10 cellular contexts compared by ENCODE assay signal in genomic region chr18:35026407-35027061, GRCh38. TPM values are rescaled to one million over a fixed set of nuclear protein-coding genes. Genes with fewer than 3 reads are reported as not detected.
DNase-seq lines count a peak whose midpoint lies in the region; ATAC-seq and TF ChIP-seq lines count a peak whose summit lies in the region.
"Had no signal": no experiment of that assay in that cellular context is flagged by ENCODE, and none has a peak within 500 bp of the region (broad histone marks: within the 10 kb centered on the region; RNA-seq: fewer than 3 reads in every experiment).

No MANE protein-coding gene starts in this region.

- no peak for TF ChIP-seq POLR2A in stomach (IDR thresholded peaks at IDR 0.05)

- WGBS in H9 (ENCODE audit: extremely low coverage, insufficient read length, low lambda C conversion rate), result no CpG with 5 or more reads among the region's 5 CpGs
- WGBS in stomach, 5 donors, result 88 to 92% (median 90%) methylated on average over 5 of the region's 5 CpGs

- no peak overlapping the region for H4K5ac ChIP-seq in H9 (ENCODE audit: insufficient read length, low read depth, low read length)

- no peak overlapping the region for H2BK20ac ChIP-seq in H9 (ENCODE audit: low read depth, low read length, poor library complexity, severe bottlenecking)

- intact Hi-C loops in stomach (cut with DNase I; ENCODE audit: low total_unique reads), result no loop called here

- H3K4me3 Mint-ChIP-seq in H9, result no peak overlapping the region
- no peak overlapping the region for H3K4me3 Mint-ChIP-seq in WTC11
- peak overlapping the region in 1 of 8 donors; percentile 40 for H3K4me3 Mint-ChIP-seq in naive B cell

- H2BK15ac ChIP-seq in H9 (ENCODE audit: low read depth, low read length), result no peak overlapping the region

- no peak overlapping the region for H3K14ac ChIP-seq in H9 (ENCODE audit: insufficient read depth, low read length)

- no peak overlapping the region for H3K27ac ChIP-seq in H9 (ENCODE audit: insufficient read length, low read depth, low read length)
- peak overlapping the region in 1 of 5 donors; percentile 60 for H3K27ac ChIP-seq in stomach
- H3K27ac ChIP-seq: A549 had no signal

- TF ChIP-seq CTCF in H9 (conservative IDR thresholded peaks at IDR 0.05) (peak; percentile 56), WTC11 (IDR thresholded peaks at IDR 0.05) (no peak), stomach (IDR thresholded peaks at IDR 0.05) (no peak)

- no peak overlapping the region for H3K9ac ChIP-seq in H9 (ENCODE audit: extremely low read depth, insufficient read length, low read length)

- H3K4me1 ChIP-seq in H9 (ENCODE audit: insufficient read depth, low read length), result no peaks in the 10 kb centered on the region; the same call in 1 of the 2 replicates
- H3K4me1 ChIP-seq in stomach, result peaks cover 16 to 47% (median 31%) of the 10 kb centered on the region in 4 donors

- H3T11ph ChIP-seq in H9 (ENCODE audit: low read length), result no peak overlapping the region

- H3K79me2 ChIP-seq in H9 (ENCODE audit: insufficient read depth, low read length), result no peaks in the 10 kb centered on the region

- no peaks in the 10 kb centered on the region for H3K36me3 Mint-ChIP-seq in H9 (ENCODE audit: insufficient read depth in 1 of 3, low read depth in 3 of 3)
- H3K36me3 Mint-ChIP-seq in WTC11, result no peaks in the 10 kb centered on the region
- H3K36me3 Mint-ChIP-seq in naive B cell, result no peaks in the 10 kb centered on the region

- no peak overlapping the region for H3K56ac ChIP-seq in H9 (ENCODE audit: insufficient read length, low read depth, low read length)

- no peak overlapping the region for H3K4me3 ChIP-seq in stomach
- H3K4me3 ChIP-seq: A549 had no signal

- no peak overlapping the region for H3K4me2 ChIP-seq in H9 (ENCODE audit: insufficient read depth, insufficient read length, low read length)
- H3K4me2 ChIP-seq: A549 had no signal

- H3K36me3 ChIP-seq in stomach, result no peaks in the 10 kb centered on the region

- H3K27me3 Mint-ChIP-seq in H9 (ENCODE audit: low read depth) (no peaks in the 10 kb centered on the region; the same call in 1 of the 2 replicates), WTC11 (ENCODE audit: low read depth) (no peaks in the 10 kb centered on the region), naive B cell (no peaks in the 10 kb centered on the region)

- H2AK5ac ChIP-seq in H9 (ENCODE audit: insufficient read length, low read length), result no peak overlapping the region

- H2BK120ac ChIP-seq in H9 (ENCODE audit: low read depth, low read length, poor library complexity, severe bottlenecking), result no peak overlapping the region

- H2BK5ac ChIP-seq in H9 (ENCODE audit: insufficient read length, low read length), result no peak overlapping the region

- H2BK12ac ChIP-seq in H9 (ENCODE audit: insufficient read length, low read depth, low read length), result no peak overlapping the region

- H3K9me3 ChIP-seq in H9 (ENCODE audit: control insufficient read depth, low read depth, low read length) (no peaks in the 10 kb centered on the region), stomach (no peaks in the 10 kb centered on the region)
- H3K9me3 ChIP-seq: A549 had no signal

- no peak overlapping the region for H4K8ac ChIP-seq in H9 (replicated peaks; ENCODE audit: insufficient read length, low read depth, low read length)

- no peaks in the 10 kb centered on the region for H3K23me2 ChIP-seq in H9 (ENCODE audit: insufficient read length, low read depth, low read length, poor library complexity, severe bottlenecking)

- POLR2A ChIA-PET in WTC11 (lab: Charles Lee), result interaction anchor here (1.3 kb wide), 1 partner anchor 15 kb away, joined by 5 read pairs; the partner anchor contains the start of gene MAPRE2

- no peaks in the 10 kb centered on the region for H3K27me3 ChIP-seq in H9 (ENCODE audit: insufficient read depth, low read length)
- H3K27me3 ChIP-seq in stomach, result no peaks in the 10 kb centered on the region

- ATAC-seq in WTC11 (peak; percentile 90), naive B cell (ENCODE audit: low read depth in 2 of 2) (peak; percentile 57 to 63)
- ATAC-seq: A549 had no signal

- CTCF ChIA-PET in WTC11 (lab: Charles Lee), result interaction anchor here (0.6 to 3.3 kb wide), 20 partner anchors 10 to 329 kb away, joined by 3 to 42 read pairs (median 4); partner anchors contain the start of genes MAPRE2 and ZNF397

- H2AFZ ChIP-seq in H9 (ENCODE audit: low read length), result peak overlapping the region; percentile 9

- no peak overlapping the region for H4K91ac ChIP-seq in H9 (ENCODE audit: insufficient read length, low read depth, low read length)

- H3K23ac ChIP-seq in H9 (ENCODE audit: insufficient read length, low read depth, low read length), result no peak overlapping the region

- H3K79me1 ChIP-seq in H9 (ENCODE audit: insufficient read depth, low read depth, low read length, poor library complexity, severe bottlenecking), result no peaks in the 10 kb centered on the region

- peak overlapping the region; percentile 84 for H3K18ac ChIP-seq in H9 (ENCODE audit: insufficient read length, low read depth, low read length)

- H3K27ac Mint-ChIP-seq in H9 (no peak overlapping the region), WTC11 (no peak overlapping the region), naive B cell (peak overlapping the region in 3 of 6 donors; percentile 20 to 50 (median 36))

- no peak overlapping the region for H3K4ac ChIP-seq in H9 (ENCODE audit: low read depth, low read length)

- H3K9me3 Mint-ChIP-seq in H9 (no peaks in the 10 kb centered on the region), WTC11 (no peaks in the 10 kb centered on the region), naive B cell (no peaks in the 10 kb centered on the region)

- no peak for TF ChIP-seq EP300 in stomach (IDR thresholded peaks at IDR 0.05)

- H3K4me1 Mint-ChIP-seq in H9 (peaks cover 13% of the 10 kb centered on the region in 2 experiments), WTC11 (peaks cover 14% of the 10 kb centered on the region), naive B cell (peaks cover 17 to 31% (median 26%) of the 10 kb centered on the region in 3 donors)

- no peaks in the 10 kb centered on the region for H4K20me1 ChIP-seq in H9 (ENCODE audit: control insufficient read depth, insufficient read depth, insufficient read length)

- DNase-seq in DMS79 treated with DMSO at 0.1 percent for 48 hours (lab: John Stamatoyannopoulos, UW) (peak; percentile 49), DMS79 (lab: John Stamatoyannopoulos, UW) (no peak), H9 (peak; percentile 39), WTC11 (ENCODE audit: low spot score) (no peak), naive B cell (peak; percentile 41), dedifferentiated amniotic fluid mesenchymal stem cell (ENCODE audit: extremely low spot score) (no peak), stomach (no peak), SW480 (ENCODE audit: low spot score) (no peak)
- DNase-seq: stimulated activated CD4-positive, alpha-beta T cell treated with anti-CD3 and anti-CD28 coated beads, Interleukin-15, amount 100 ng/mL, for 24 hours had no signal

TF ChIP-seq in WTC11, 78 proteins besides CTCF, POLR2A, EP300 and RAD21:
- TF ChIP-seq ZNF671 (CRISPR knock-in tag; IDR thresholded peaks at IDR 0.05) (no peak), PREB (CRISPR knock-in tag; IDR thresholded peaks at IDR 0.05; ENCODE audit: borderline replicate concordance) (no peak), NFATC4 (CRISPR knock-in tag; IDR thresholded peaks at IDR 0.05) (no peak), IRF2 (CRISPR knock-in tag; IDR thresholded peaks at IDR 0.05; ENCODE audit: borderline replicate concordance, low read depth) (no peak)

RNA-seq across cellular contexts. Expression of gene MAPRE2, which starts 14.7 kb away (rescaled TPM):
- 27.0 and 29.4 TPM in 2 replicates for total RNA-seq in H9 (2021)
- total RNA-seq in WTC11 (2021), result 20.4 to 21.2 TPM (median 20.8 TPM) in 3 replicates
- 100 to 1,000 TPM in 5 of 6 donors, 10 to 100 TPM in 1; 99.3 to 132 (median 105) TPM for polyA plus RNA-seq in naive B cell (ENCODE audit: low read depth in 6 of 6)
- total RNA-seq in stomach, result 100 to 1,000 TPM in 1 of 5 donors, 10 to 100 TPM in 4; 22.2 to 258 (median 51.6) TPM
- 10 to 100 TPM in 2 of 3 donors, 1 to 10 TPM in 1; 7.4 to 18.5 (median 13.3) TPM for polyA plus RNA-seq in stomach

Comparison
In these comparisons a context has a peak if more than half of its experiments do, and no peak if none do; other contexts are left out.
1. DNase-seq: peak in DMS79 treated with DMSO at 0.1 percent for 48 hours (single experiment), H9 (single experiment) and naive B cell (single experiment); none in DMS79 (single experiment), WTC11 (single experiment), dedifferentiated amniotic fluid mesenchymal stem cell (single experiment), stomach (single experiment) and SW480 (single experiment).